1 cellular context compared by ENCODE assay signal in the genomic region with DNA sequence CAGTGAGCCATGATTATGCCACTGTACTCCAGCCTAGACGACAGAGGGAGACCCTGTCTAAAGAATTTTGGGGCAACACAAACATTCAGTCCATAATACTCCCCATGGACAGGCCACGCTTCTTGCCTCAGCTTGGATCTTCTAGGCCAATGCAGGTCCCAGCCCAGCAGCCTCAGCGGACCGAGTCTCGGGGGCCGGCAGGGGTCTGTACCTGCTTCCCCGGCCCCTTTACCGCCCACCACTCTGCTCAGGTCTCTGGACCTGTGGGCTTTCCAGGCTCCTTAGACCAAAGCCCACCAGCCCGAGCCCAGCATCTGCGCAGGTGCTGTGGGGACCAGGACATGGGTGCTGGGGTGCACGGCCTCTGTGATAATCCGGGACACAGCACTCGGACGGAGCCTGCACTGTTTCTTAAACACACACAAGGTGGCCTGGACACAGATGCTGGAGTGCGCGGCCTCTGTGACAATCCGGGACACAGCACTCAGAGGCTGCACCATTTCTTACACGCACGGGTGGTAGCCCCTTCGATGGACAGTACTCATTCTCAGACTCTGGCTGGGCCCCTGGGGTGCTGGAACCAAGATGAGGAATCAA.
TF ChIP-seq lines count a peak whose summit lies in the region.

No MANE protein-coding gene starts in this region.

TF ChIP-seq in HCT116, 20 proteins besides CTCF, POLR2A, EP300 and RAD21 (continued from another document):
- no peak for TF ChIP-seq ZBTB33 (IDR thresholded peaks at IDR 0.05; ENCODE audit: extremely low read depth, insufficient replicate concordance, low read length)
- no peak for TF ChIP-seq ATF3 (IDR thresholded peaks at IDR 0.05)
- TF ChIP-seq SRF (IDR thresholded peaks at IDR 0.05; ENCODE audit: low read depth) = no peak
- no peak for TF ChIP-seq JUND (IDR thresholded peaks at IDR 0.05)
